8 cellular contexts compared by ENCODE assay signal in the genomic region with DNA sequence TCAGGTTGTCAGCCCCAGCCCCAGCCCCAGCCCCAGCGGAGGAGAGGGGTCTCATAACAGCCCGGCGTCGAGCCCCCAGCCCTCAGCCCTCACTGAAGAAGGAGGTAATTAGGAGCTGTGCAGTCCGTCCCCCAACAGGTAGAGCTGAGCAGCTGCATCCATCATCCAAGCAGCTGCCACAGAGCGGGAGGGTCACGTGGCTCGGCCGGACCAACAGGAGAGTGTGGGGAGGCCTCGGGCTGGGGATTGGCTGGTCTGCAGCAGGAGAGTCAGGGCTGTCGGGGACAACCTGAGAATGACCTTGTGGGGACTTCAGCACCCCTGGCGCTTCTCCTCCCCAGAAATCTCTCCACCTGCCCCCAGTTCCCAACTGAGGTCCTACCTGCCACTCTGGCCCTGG. TPM values are rescaled to one million over a fixed set of nuclear protein-coding genes. Genes with fewer than 3 reads are reported as not detected.
DNase-seq lines count a peak whose midpoint lies in the region; ATAC-seq and TF ChIP-seq lines count a peak whose summit lies in the region.

No MANE protein-coding gene starts in this region.

- ATAC-seq in HG03045 (IDR thresholded peaks at IDR 0.05; ENCODE audit: unreplicated experiment): peak; percentile 80

- TF ChIP-seq EP300 in transverse colon (IDR thresholded peaks at IDR 0.05; ENCODE audit: low read depth): no peak

- H3K27me3 ChIP-seq in testis (no peaks in the 10 kb centered on the region), transverse colon (peaks cover 4% of the 10 kb centered on the region)

- intact Hi-C loops in testis (cut with DNase I; ENCODE audit: low total_unique reads) (no loop called here), transverse colon (cut with DNase I; ENCODE audit: low total_unique reads) (no loop called here)

- H3K4me3 ChIP-seq in epithelial cell of esophagus (ENCODE audit: low read length) (no peak overlapping the region), testis (no peak overlapping the region), transverse colon (no peak overlapping the region)

- 42 to 53% methylated on average over 2 to 12 of the region's 12 CpGs for WGBS in testis, 2 donors
- 55% methylated on average over 6 of the region's 12 CpGs; no CpG with 5 or more reads in 1 of the 2 donors for WGBS in transverse colon (ENCODE audit: low coverage in 1 of 2), 2 donors

- in situ Hi-C loops in transverse colon (cut with MboI; ENCODE audit: low pct_ligation_motif_present in 1 of 4, low pct_unique_long_range_greater_than_20kb in 1 of 4, low sequenced_read_pairs in 3 of 4): no loop called here

- H3K9me3 ChIP-seq in testis (no peaks in the 10 kb centered on the region), transverse colon (no peaks in the 10 kb centered on the region)

- TF ChIP-seq POLR2A in testis (IDR thresholded peaks at IDR 0.05) (no peak), transverse colon (IDR thresholded peaks at IDR 0.05) (no peak)

- H3K4me1 ChIP-seq in testis (no peaks in the 10 kb centered on the region), transverse colon (no peaks in the 10 kb centered on the region)

- no peak for TF ChIP-seq CTCF in epithelial cell of esophagus (IDR thresholded peaks at IDR 0.05; ENCODE audit: insufficient read depth, low read depth, low read length, missing control alignments)
- no peak for TF ChIP-seq CTCF in testis (IDR thresholded peaks at IDR 0.05)
- TF ChIP-seq CTCF in transverse colon (IDR thresholded peaks at IDR 0.05): no peak

- peak; percentile 57 for DNase-seq in stimulated activated CD4-positive, alpha-beta T cell treated with anti-CD3 and anti-CD28 coated beads, Interleukin-15, amount 100 ng/mL, for 24 hours
- no peak for DNase-seq in stimulated activated CD4-positive, alpha-beta T cell treated with anti-CD3 and anti-CD28 coated beads, Interleukin-12 subunit alpha, Interleukin-12 subunit beta, amount 100 ng/mL, for 4 hours
- DNase-seq in NCI-H69 (lab: John Stamatoyannopoulos, UW): peak; percentile 96
- DNase-seq in epithelial cell of esophagus (ENCODE audit: low read depth): peak; percentile 37
- peak; percentile 32 for DNase-seq in testis
- DNase-seq in transverse colon: no peak
- no peak for DNase-seq in NCI-H446 treated with DMSO at 0.1 percent for 48 hours (lab: John Stamatoyannopoulos, UW)

- H3K27ac ChIP-seq in testis (no peak overlapping the region), transverse colon (no peak overlapping the region)

- H3K36me3 ChIP-seq in testis (ENCODE audit: low read depth, missing control alignments): no peaks in the 10 kb centered on the region
- no peaks in the 10 kb centered on the region for H3K36me3 ChIP-seq in transverse colon

RNA-seq across cellular contexts. Expression of gene SMUG1, which starts 29.6 kb away (rescaled TPM):
- 10 to 100 TPM; 33.8 to 37.2 TPM for total RNA-seq in testis
- 35.8 TPM for polyA plus RNA-seq in testis (ENCODE audit: insufficient read depth, low read depth, low replicate concordance)
- total RNA-seq in transverse colon: 10 to 100 TPM; 46.0 to 91.3 (median 50.1) TPM

Comparison
In these comparisons a context has a peak if more than half of its experiments do, and no peak if none do; other contexts are left out.
1. DNase-seq: peak in stimulated activated CD4-positive, alpha-beta T cell treated with anti-CD3 and anti-CD28 coated beads, Interleukin-15, amount 100 ng/mL, for 24 hours (single experiment), NCI-H69 (single experiment), epithelial cell of esophagus (single experiment) and testis (single experiment); none in stimulated activated CD4-positive, alpha-beta T cell treated with anti-CD3 and anti-CD28 coated beads, Interleukin-12 subunit alpha, Interleukin-12 subunit beta, amount 100 ng/mL, for 4 hours (single experiment), transverse colon (single experiment) and NCI-H446 treated with DMSO at 0.1 percent for 48 hours (single experiment).